ENCODE assay signal across 24 cellular contexts in the genomic region with DNA sequence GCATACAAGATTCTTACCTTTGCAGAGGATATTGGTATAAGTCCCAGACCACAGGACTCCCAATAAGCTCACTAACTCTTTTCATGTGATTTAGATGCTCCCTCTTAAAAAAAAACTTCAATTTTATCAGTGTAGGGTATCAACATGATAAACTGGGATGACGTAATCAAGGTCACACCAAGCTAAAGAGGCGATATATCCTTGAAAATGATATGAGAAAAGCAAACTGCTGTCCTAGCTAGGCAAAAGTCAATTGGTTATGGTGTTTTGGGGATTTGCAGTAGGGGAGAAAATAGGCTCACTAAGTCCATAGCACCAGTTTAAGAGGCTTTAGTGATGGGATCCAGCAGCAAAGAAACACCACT.
A peak's percentile ranks its signal among the peaks of the same experiment; 100 is the strongest.
DNase-seq lines count a peak whose midpoint lies in the region; ATAC-seq, FAIRE-seq and TF ChIP-seq lines count a peak whose summit lies in the region.
"Had no signal": no experiment of that assay in that cellular context is flagged by ENCODE, and none has a peak within 500 bp of the region (broad histone marks: within the 10 kb centered on the region; RNA-seq: fewer than 3 reads in every experiment).

No MANE protein-coding gene starts in this region.

- peaks cover 6% of the 10 kb centered on the region for H3K27me3 Mint-ChIP-seq in activated T-cell treated with anti-CD3 and anti-CD28 coated beads, Interleukin-2, amount 50 U/mL, for 72 hours (ENCODE audit: low read depth)

- H2BK20ac ChIP-seq in H1 (ENCODE audit: low read length) = no peak overlapping the region

- no peaks in the 10 kb centered on the region for H3K9me3 Mint-ChIP-seq in activated T-cell treated with anti-CD3 and anti-CD28 coated beads, Interleukin-2, amount 50 U/mL, for 72 hours
- H3K9me3 Mint-ChIP-seq: CD8-positive, alpha-beta memory T cell had no signal

- H3K4me3 ChIP-seq in KMS-11 (IDR thresholded peaks at IDR 0.05; ENCODE audit: insufficient read depth, low read depth, low read length) = no peak overlapping the region
- H3K4me3 ChIP-seq in H1 (ENCODE audit: extremely low read depth in 1 of 4, insufficient read depth in 2 of 4, low read depth in 3 of 4, low read length in 4 of 4) = no peak overlapping the region
- H3K4me3 ChIP-seq in suprapubic skin = no peak overlapping the region
- H3K4me3 ChIP-seq: MG63 had no signal

- H3K9ac ChIP-seq in KMS-11 (peak overlapping the region; percentile 61; the same call in 1 of the 2 replicates), H1 (replicated peaks in 1 of 4; ENCODE audit: extremely low read depth in 1 of 4, low read depth in 3 of 4, low read length in 3 of 4) (no peak overlapping the region)
- H3K9ac ChIP-seq: SK-N-SH had no signal

- no peaks in the 10 kb centered on the region for H3K36me3 Mint-ChIP-seq in activated T-cell treated with anti-CD3 and anti-CD28 coated beads, Interleukin-2, amount 50 U/mL, for 72 hours (ENCODE audit: insufficient read depth in 2 of 2)
- H3K36me3 Mint-ChIP-seq: CD8-positive, alpha-beta memory T cell had no signal

- H3K23me2 ChIP-seq in H1 (ENCODE audit: low read depth, low read length) = no peaks in the 10 kb centered on the region

- H4K20me1 ChIP-seq in KMS-11 (ENCODE audit: insufficient read depth) (no peaks in the 10 kb centered on the region), H1 (replicated peaks in 1 of 2; ENCODE audit: control insufficient read depth in 1 of 2, insufficient read depth in 2 of 2, low read length in 2 of 2) (no peaks in the 10 kb centered on the region)

- H3K23ac ChIP-seq in H1 (ENCODE audit: insufficient read length) = no peak overlapping the region

- ATAC-seq in GM19372 (IDR thresholded peaks at IDR 0.05; ENCODE audit: low read depth, unreplicated experiment) = peak; percentile 7
- ATAC-seq in activated T-cell treated with anti-CD3 and anti-CD28 coated beads, Interleukin-2, amount 50 U/mL, for 72 hours (replicated peaks in 1 of 2) = no peak
- ATAC-seq in HG03280 (IDR thresholded peaks at IDR 0.05; ENCODE audit: unreplicated experiment) = no peak
- ATAC-seq: HCT116, Panc1 had no signal

- no peak overlapping the region for H4K91ac ChIP-seq in H1 (replicated peaks; ENCODE audit: insufficient read length, low read length)

- no peaks in the 10 kb centered on the region for H3K9me3 ChIP-seq in H1 (ENCODE audit: insufficient read depth in 2 of 2, low read depth in 1 of 2, low read length in 1 of 2)
- no peaks in the 10 kb centered on the region for H3K9me3 ChIP-seq in suprapubic skin
- H3K9me3 ChIP-seq: MG63, SK-N-SH had no signal

- no peak overlapping the region for H3K4ac ChIP-seq in H1 (replicated peaks; ENCODE audit: insufficient read length, low read depth, low read length)

- TF ChIP-seq EP300 in H1 (IDR thresholded peaks at IDR 0.05; ENCODE audit: borderline replicate concordance in 1 of 2, low read depth in 2 of 2, low read length in 2 of 2) = no peak
- no peak for TF ChIP-seq EP300 in suprapubic skin (IDR thresholded peaks at IDR 0.05)

- WGBS in H1 (ENCODE audit: extremely low coverage in 1 of 2, insufficient coverage in 1 of 2, insufficient read length in 1 of 2, insufficient replicate concordance in 2 of 2, low coverage in 1 of 2, low lambda C conversion rate in 2 of 2, missing lambda C conversion rate in 1 of 2), 2 experiments = 93% methylated on average over 2 of the region's 2 CpGs; no CpG with 5 or more reads in 1 of the 2 experiments
- 82% methylated on average over 2 of the region's 2 CpGs for WGBS in suprapubic skin

- no peak overlapping the region for H3K18ac ChIP-seq in H1 (ENCODE audit: extremely low read depth, low read length)

- no peak overlapping the region for H2BK5ac ChIP-seq in H1 (ENCODE audit: low read depth, low read length)

- H3K4me1 ChIP-seq in KMS-11 (ENCODE audit: low read depth, poor library complexity, severe bottlenecking) (peaks cover 37% of the 10 kb centered on the region), H1 (replicated peaks in 1 of 4; ENCODE audit: control insufficient read depth in 3 of 4, insufficient read depth in 4 of 4, low read length in 3 of 4) (no peaks in the 10 kb centered on the region), suprapubic skin (no peaks in the 10 kb centered on the region)

- no peak for TF ChIP-seq CTCF in KMS-11 (conservative IDR thresholded peaks at IDR 0.05; ENCODE audit: low read depth, low read length)
- TF ChIP-seq CTCF in H1 (IDR thresholded peaks at IDR 0.05; ENCODE audit: control extremely low read depth in 1 of 3, insufficient read depth in 1 of 3, low read depth in 1 of 3, low read length in 3 of 3) = no peak
- TF ChIP-seq CTCF in suprapubic skin (IDR thresholded peaks at IDR 0.05) = no peak

- no peak for TF ChIP-seq RAD21 in H1 (IDR thresholded peaks at IDR 0.05 in 1 of 2, conservative IDR thresholded peaks at IDR 0.05 in 1 of 2; ENCODE audit: low read depth in 2 of 2, low read length in 2 of 2)

- H3K4me3 Mint-ChIP-seq in activated T-cell treated with anti-CD3 and anti-CD28 coated beads, Interleukin-2, amount 50 U/mL, for 72 hours = no peak overlapping the region

- H3K27ac ChIP-seq in KMS-11 = peak overlapping the region; percentile 90
- H3K27ac ChIP-seq in H1 (ENCODE audit: low read depth, low read length) = no peak overlapping the region
- no peak overlapping the region for H3K27ac ChIP-seq in suprapubic skin
- H3K27ac ChIP-seq: C4-2B had no signal

- POLR2A ChIA-PET in H1 (lab: Charles Lee; ENCODE audit: partially characterized antibody) = interaction anchor here (1.2 kb wide), 1 partner anchor 11 kb away, joined by 3 read pairs; no protein-coding TSS in a partner anchor

- peak overlapping the region; percentile 64 for H2AFZ ChIP-seq in KMS-11 (ENCODE audit: low read depth)
- 0 out of 2 replicates have a peak overlapping the region, but pooled peaks have one; percentile 95 for H2AFZ ChIP-seq in H1 (ENCODE audit: low read length)

- no peak overlapping the region for H2BK12ac ChIP-seq in H1 (ENCODE audit: low read depth, low read length)

- no peak overlapping the region for H3K56ac ChIP-seq in H1 (replicated peaks; ENCODE audit: insufficient read length, low read depth, low read length)

- no peak overlapping the region for H4K8ac ChIP-seq in H1 (ENCODE audit: extremely low read depth, insufficient read depth, low read length)

- H3K27me3 ChIP-seq in KMS-11 (ENCODE audit: insufficient read depth, low read depth) = no peaks in the 10 kb centered on the region
- no peaks in the 10 kb centered on the region for H3K27me3 ChIP-seq in H1 (replicated peaks in 1 of 4; ENCODE audit: control insufficient read depth in 3 of 4, extremely low read depth in 1 of 4, insufficient read depth in 3 of 4, low read length in 3 of 4)
- H3K27me3 ChIP-seq in suprapubic skin = no peaks in the 10 kb centered on the region
- H3K27me3 ChIP-seq: MG63 had no signal

- peak; percentile 27 for DNase-seq in G401 (ENCODE audit: low spot score)
- DNase-seq in H1 (ENCODE audit: low read depth in 1 of 2, low spot score in 2 of 2) = no peak
- DNase-seq in activated T-cell treated with anti-CD3 and anti-CD28 coated beads, Interleukin-2, amount 50 U/mL, for 72 hours = no peak
- DNase-seq in suprapubic skin (ENCODE audit: low spot score in 2 of 2) = no peak
- DNase-seq in GF-D8 (lab: John Stamatoyannopoulos, UW) = no peak
- DNase-seq: CD8-positive, alpha-beta memory T cell; EL; GOT3; MG63; NCI-H1048; NCI-H1417 treated with DMSO at 0.1 percent for 48 hours; NCI-H1930; NCI-H510A; NK-92 treated with Interleukin-12 subunit alpha and Interleukin-12 subunit beta, amount 100 ng/mL, for 24 hours; SIG-M5; SK-N-SH had no signal

- H4K5ac ChIP-seq in H1 (ENCODE audit: insufficient read length, low read depth, low read length) = no peak overlapping the region

- in situ Hi-C loops in G401 (cut with HindIII; ENCODE audit: low sequenced_read_pairs) = no loop called here

- H2BK15ac ChIP-seq in H1 (ENCODE audit: low read length) = no peak overlapping the region

- H3K79me1 ChIP-seq in H1 (ENCODE audit: low read depth, low read length) = no peaks in the 10 kb centered on the region

- FAIRE-seq in H1 (lab: Jason Lieb, UNC) = no peak
- FAIRE-seq: A204.1, HTR-8/SVneo had no signal

- H3K14ac ChIP-seq in H1 (ENCODE audit: insufficient read length) = no peak overlapping the region

- TF ChIP-seq POLR2A in H1 (IDR thresholded peaks at IDR 0.05; ENCODE audit: control extremely low read depth in 1 of 2, low read depth in 2 of 2, low read length in 2 of 2) (no peak), suprapubic skin (IDR thresholded peaks at IDR 0.05) (no peak)

- H3K4me1 Mint-ChIP-seq in activated T-cell treated with anti-CD3 and anti-CD28 coated beads, Interleukin-2, amount 50 U/mL, for 72 hours (ENCODE audit: low read depth) = peaks cover 3% of the 10 kb centered on the region

- no peak overlapping the region for H2AK5ac ChIP-seq in H1 (ENCODE audit: low read depth, low read length)

- H3K4me2 ChIP-seq in KMS-11 (peak overlapping the region; percentile 79), H1 (ENCODE audit: insufficient read depth in 1 of 2, low read depth in 2 of 2, low read length in 2 of 2) (no peak overlapping the region)
- H3K4me2 ChIP-seq: SK-N-SH had no signal

- H3K79me2 ChIP-seq in KMS-11 (ENCODE audit: insufficient read depth, low read depth) = no peaks in the 10 kb centered on the region
- no peaks in the 10 kb centered on the region for H3K79me2 ChIP-seq in H1 (ENCODE audit: control insufficient read depth in 1 of 2, insufficient read depth in 2 of 2, low read length in 2 of 2)

- no peak overlapping the region for H3K27ac Mint-ChIP-seq in activated T-cell treated with anti-CD3 and anti-CD28 coated beads, Interleukin-2, amount 50 U/mL, for 72 hours
- H3K27ac Mint-ChIP-seq: CD8-positive, alpha-beta memory T cell had no signal

- no peak overlapping the region for H2BK120ac ChIP-seq in H1 (replicated peaks; ENCODE audit: low read depth, low read length)

- CTCF ChIA-PET in H1 (lab: Charles Lee; ENCODE audit: partially characterized antibody) = interaction anchor here (1.0 kb wide), 1 partner anchor 378 kb away, joined by 3 read pairs; no protein-coding TSS in a partner anchor

- no peaks in the 10 kb centered on the region for H3K36me3 ChIP-seq in KMS-11 (ENCODE audit: insufficient read depth)
- H3K36me3 ChIP-seq in H1 (ENCODE audit: control insufficient read depth in 2 of 4, insufficient read depth in 4 of 4, low read length in 3 of 4) = no peaks in the 10 kb centered on the region
- H3K36me3 ChIP-seq in suprapubic skin = no peaks in the 10 kb centered on the region
- H3K36me3 ChIP-seq: MG63 had no signal

TF ChIP-seq in H1, 55 proteins besides CTCF, POLR2A, EP300 and RAD21 (continues in another document):
- TF ChIP-seq HDAC6 (IDR thresholded peaks at IDR 0.05; ENCODE audit: low read depth, low read length) (no peak), TAF7 (optimal IDR thresholded peaks at IDR 0.05; ENCODE audit: borderline replicate concordance, low read depth, low read length) (no peak), KDM5A (IDR thresholded peaks at IDR 0.05; ENCODE audit: low read length) (no peak), GABPA (IDR thresholded peaks at IDR 0.05; ENCODE audit: borderline replicate concordance, insufficient read depth, low read length) (no peak), NRF1 (IDR thresholded peaks at IDR 0.05; ENCODE audit: low read depth, low read length) (no peak), POU5F1 (IDR thresholded peaks at IDR 0.05; ENCODE audit: low read depth, low read length) (no peak), TAF1 (IDR thresholded peaks at IDR 0.05; ENCODE audit: low read depth, low read length) (no peak), BACH1 (IDR thresholded peaks at IDR 0.05; ENCODE audit: low read length) (no peak)
